ENCODE assay signal across 8 cellular contexts in the genomic region with DNA sequence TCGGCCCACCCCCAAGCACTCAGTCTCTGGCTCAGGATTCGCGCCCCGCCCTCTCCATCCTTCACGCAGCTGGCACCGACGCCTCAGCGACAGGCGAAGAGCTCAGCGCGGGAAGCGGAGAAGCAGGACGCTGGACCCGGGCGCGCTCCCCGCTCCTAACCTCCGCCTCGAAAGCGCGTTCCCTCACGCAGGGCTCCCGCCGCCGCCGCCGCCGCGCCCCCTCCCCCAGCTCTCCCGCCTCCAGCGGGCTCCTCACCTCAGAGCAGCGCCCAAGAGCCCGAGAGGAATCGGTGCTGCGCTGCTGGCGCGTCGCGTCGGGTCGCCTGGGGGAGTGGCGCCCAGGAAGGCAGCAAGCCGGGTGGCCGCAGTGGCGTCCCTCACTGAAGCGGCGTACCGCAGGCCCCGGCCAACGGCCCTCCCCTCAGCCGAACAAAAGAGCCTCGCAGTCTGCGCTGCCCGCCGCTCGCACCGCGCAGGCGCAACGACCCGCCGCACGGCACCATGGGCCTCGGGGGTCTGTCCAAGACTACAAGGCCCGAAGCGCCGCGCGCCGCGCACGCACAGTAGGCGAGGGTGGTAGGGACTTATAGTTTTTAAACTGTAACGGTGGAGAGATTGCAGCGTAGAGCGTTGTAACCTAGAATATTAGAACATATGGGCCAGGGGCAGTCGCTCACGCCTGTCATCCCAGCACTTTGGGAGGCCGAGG. TPM values are rescaled to one million over a fixed set of nuclear protein-coding genes. Genes with fewer than 3 reads are reported as not detected.
DNase-seq lines count a peak whose midpoint lies in the region; ATAC-seq and TF ChIP-seq lines count a peak whose summit lies in the region.

Gene CBX1 (minus strand): TSS at position 467 of the 709 bp plus-strand sequence. CDS start 24,474 bp downstream, outside the sequence.

- peaks cover 2% of the 10 kb centered on the region; the same call in 1 of the 2 replicates for H3K4me1 ChIP-seq in IMR-90 (ENCODE audit: control insufficient read depth, insufficient read depth, low read length)
- H3K4me1 ChIP-seq in OCI-LY7 (ENCODE audit: insufficient read depth, low read length, poor library complexity, severe bottlenecking) = peaks cover 29% of the 10 kb centered on the region

- peaks cover 33% of the 10 kb centered on the region for H4K20me1 ChIP-seq in IMR-90 (ENCODE audit: insufficient read depth, low read length)
- H4K20me1 ChIP-seq in OCI-LY7 (ENCODE audit: insufficient read depth, low read length) = no peaks in the 10 kb centered on the region

- H3K79me1 ChIP-seq in IMR-90 (ENCODE audit: low read depth in 1 of 2, low read length in 2 of 2) = peaks cover 0 to 21% of the 10 kb centered on the region in 2 experiments; a peak in 2 of 4 replicates

- H3K9me1 ChIP-seq in IMR-90 (ENCODE audit: insufficient read depth, low read length) = no peaks in the 10 kb centered on the region

- peaks cover 46% of the 10 kb centered on the region for H3K79me2 ChIP-seq in OCI-LY7 (ENCODE audit: insufficient read depth, low read depth, low read length)

- peak within 1 kb of the TSS; percentile 78 for H3K9ac ChIP-seq in IMR-90 (ENCODE audit: low read depth, low read length)

- POLR2A ChIA-PET in IMR-90 (lab: Charles Lee; ENCODE audit: unreplicated experiment) (interaction anchor here (0.6 kb wide), 1 partner anchor 71 kb away, joined by 5 read pairs; no protein-coding TSS in a partner anchor), OCI-LY7 (lab: Charles Lee) (interaction anchor here (1.2 to 1.8 kb wide), 3 partner anchors 11 to 18 kb away, joined by 3 to 7 read pairs (median 5); no protein-coding TSS in a partner anchor)

- H3K18ac ChIP-seq in IMR-90 (ENCODE audit: low read depth, low read length) = peak within 1 kb of the TSS; percentile 53; the same call in 1 of the 2 replicates

- ATAC-seq in GM21528 (IDR thresholded peaks at IDR 0.05; ENCODE audit: low FRiP score, unreplicated experiment) (peak; percentile 83), IMR-90 (ENCODE audit: low read depth) (peak; percentile 96)

- H3K56ac ChIP-seq in IMR-90 (ENCODE audit: extremely low read depth, insufficient read depth, low read length) = peak within 1 kb of the TSS; percentile 82

- WGBS in IMR-90 (ENCODE audit: extremely low coverage in 2 of 2, insufficient read length in 1 of 2), 2 experiments = 0% methylated on average over 9 of the region's 79 CpGs; no CpG with 5 or more reads in 1 of the 2 experiments

- peak within 1 kb of the TSS; percentile 92 for H2AK9ac ChIP-seq in IMR-90 (replicated peaks; ENCODE audit: low read depth, low read length, poor library complexity)

- peak within 1 kb of the TSS; percentile 83 for H2BK5ac ChIP-seq in IMR-90 (ENCODE audit: low read depth, low read length, poor library complexity, severe bottlenecking)

- CTCF ChIA-PET in IMR-90 (lab: Yijun Ruan, JAX) = interaction anchor here (1.0 kb wide), 1 partner anchor 154 kb away, joined by 3 read pairs; no protein-coding TSS in a partner anchor
- CTCF ChIA-PET in OCI-LY7 (lab: Charles Lee; ENCODE audit: unreplicated experiment) = no interaction called here

- H3K4me2 ChIP-seq in IMR-90 (ENCODE audit: low read depth, low read length) (peak within 1 kb of the TSS; percentile 65), OCI-LY7 (ENCODE audit: low read length) (peak within 1 kb of the TSS; percentile 84)

- H3K36me3 ChIP-seq in IMR-90 (ENCODE audit: control insufficient read depth, insufficient read depth, low read length) (peaks cover 1% of the 10 kb centered on the region; the same call in 1 of the 2 replicates), OCI-LY7 (ENCODE audit: insufficient read depth, low read length) (peaks cover 22% of the 10 kb centered on the region)

- peak within 1 kb of the TSS; percentile 89 for H3K4ac ChIP-seq in IMR-90 (ENCODE audit: low read depth, low read length)

- no peak for TF ChIP-seq RAD21 in IMR-90 (IDR thresholded peaks at IDR 0.05; ENCODE audit: low read length)

- H2BK120ac ChIP-seq in IMR-90 (ENCODE audit: low read depth, low read length) = peak within 1 kb of the TSS; percentile 47

- H4K8ac ChIP-seq in IMR-90 (ENCODE audit: low read depth in 2 of 2, low read length in 2 of 2) = peak within 1 kb of the TSS; percentile 76 to 90

- H2AFZ ChIP-seq in IMR-90 (replicated peaks; ENCODE audit: low read length, poor library complexity) (peak within 1 kb of the TSS; percentile 95), OCI-LY7 (ENCODE audit: low read length) (peak within 1 kb of the TSS; percentile 87)

- dilution Hi-C loops in IMR-90 (cut with HindIII; ENCODE audit: low sequenced_read_pairs, unreplicated experiment) = no loop called here

- DNase-seq in DMS 273 treated with DMSO at 0.1 percent for 48 hours (lab: John Stamatoyannopoulos, UW) (peak; percentile 89), IMR-90 (peak; percentile 94), OCI-LY7 (ENCODE audit: low spot score) (peak; percentile 97), activated T-cell treated with anti-CD3 and anti-CD28 coated beads for 1 hour (ENCODE audit: low read depth) (peak; percentile 90), epidermal melanocyte (ENCODE audit: insufficient read length, low spot score) (peak; percentile 71), middle frontal gyrus (ENCODE audit: extremely low spot score, low spot score) (peak; percentile 90)
- peak; percentile 81 to 88 for DNase-seq in stimulated activated CD8-positive, alpha-beta memory T cell treated with anti-CD3 and anti-CD28 coated beads, Interleukin-2, amount 100 ng/mL, for 1 hour (ENCODE audit: low read depth in 2 of 2)

- TF ChIP-seq CTCF in IMR-90 (conservative IDR thresholded peaks at IDR 0.05; ENCODE audit: low read depth, low read length) = no peak
- no peak for TF ChIP-seq CTCF in OCI-LY7 (conservative IDR thresholded peaks at IDR 0.05; ENCODE audit: low read length)

- in situ Hi-C loops in IMR-90 (cut with MboI; ENCODE audit: low sequenced_read_pairs) = no loop called here

- peak within 1 kb of the TSS; percentile 69 for H4K5ac ChIP-seq in IMR-90 (ENCODE audit: low read depth, low read length)

- H2AK5ac ChIP-seq in IMR-90 (ENCODE audit: low read depth, low read length) = peak within 1 kb of the TSS; percentile 79

- no peaks in the 10 kb centered on the region for H3K27me3 ChIP-seq in IMR-90 (ENCODE audit: control insufficient read depth, insufficient read depth, low read length)

- intact Hi-C loops in IMR-90 (cut with micrococcal nuclease) (loop anchor here (2.0 kb wide), 1 partner anchor 76 kb away; no protein-coding TSS in a partner anchor), OCI-LY7 (cut with micrococcal nuclease; ENCODE audit: unreplicated experiment) (loop anchor here (2.0 kb wide), 1 partner anchor 76 kb away; no protein-coding TSS in a partner anchor)

- H3K27ac ChIP-seq in IMR-90 (ENCODE audit: insufficient read depth, low read length) = peak within 1 kb of the TSS; percentile 88
- peak within 1 kb of the TSS; percentile 70 for H3K27ac ChIP-seq in OCI-LY7 (ENCODE audit: low read depth, low read length, poor library complexity, severe bottlenecking)

- peak within 1 kb of the TSS; percentile 80 for H4K91ac ChIP-seq in IMR-90 (ENCODE audit: insufficient read depth, low read depth, low read length)

- H3K4me3 ChIP-seq in IMR-90 (ENCODE audit: insufficient read depth, low read depth, low read length) (peak within 1 kb of the TSS; percentile 90), OCI-LY7 (ENCODE audit: low read depth, low read length, poor library complexity, severe bottlenecking) (peak within 1 kb of the TSS; percentile 75)

- no peak within 1 kb of the TSS for H2BK20ac ChIP-seq in IMR-90 (ENCODE audit: low read depth, low read length)

- no peak for TF ChIP-seq POLR2A in IMR-90 (IDR thresholded peaks at IDR 0.05; ENCODE audit: low read depth, low read length)

- peak within 1 kb of the TSS; percentile 94 for H3K14ac ChIP-seq in IMR-90 (replicated peaks; ENCODE audit: low read depth, low read length)

- H3K23ac ChIP-seq in IMR-90 (ENCODE audit: low read depth, low read length) = peak within 1 kb of the TSS; percentile 86

- BruUV-seq in IMR-90 (replicated peaks; lab: Mats Ljungman, UMichigan) (no TSS peak), OCI-LY7 (replicated peaks; lab: Mats Ljungman, UMichigan) (no TSS peak)

- no peaks in the 10 kb centered on the region for H3K9me3 ChIP-seq in IMR-90 (ENCODE audit: control insufficient read depth, insufficient read depth, low read length)
- peaks cover 8% of the 10 kb centered on the region; the same call in 1 of the 2 replicates for H3K9me3 ChIP-seq in OCI-LY7 (ENCODE audit: low read length)

- H3K9me2 ChIP-seq in OCI-LY7 (ENCODE audit: insufficient read depth, low read length) = no peaks in the 10 kb centered on the region

- H2BK15ac ChIP-seq in IMR-90 (ENCODE audit: low read depth, low read length) = peak within 1 kb of the TSS; percentile 14; the same call in 1 of the 3 replicates

TF ChIP-seq in IMR-90, 13 proteins besides CTCF, POLR2A, EP300 and RAD21:
- TF ChIP-seq MXI1 (IDR thresholded peaks at IDR 0.05; ENCODE audit: borderline replicate concordance, low read depth, low read length) = peak; percentile 9; the same call in 1 of the 2 replicates
- no peak for TF ChIP-seq MAFK (IDR thresholded peaks at IDR 0.05; ENCODE audit: low read depth, low read length)
- TF ChIP-seq USF2 (IDR thresholded peaks at IDR 0.05; ENCODE audit: low read depth, low read length) = 0 out of 2 replicates have a peak, but pooled peaks have one; percentile 4
- TF ChIP-seq SMC3 (IDR thresholded peaks at IDR 0.05; ENCODE audit: low read depth, low read length) = no peak

RNA-seq across cellular contexts. Expression of gene CBX1, which starts in this region (rescaled TPM):
- total RNA-seq in IMR-90 (2012; rRNA removed) = 35.0 and 52.2 TPM in 2 replicates
- polyA plus RNA-seq in IMR-90 (2012; rRNA removed) = 42.9 and 54.9 TPM in 2 replicates
- 12.5 and 21.0 TPM in 2 replicates for polyA plus RNA-seq in IMR-90 (2012; cell fraction: cytosol; rRNA removed)
- 3.3 and 19.8 TPM in 2 replicates for polyA plus RNA-seq in IMR-90 (2012; cell fraction: nucleus; rRNA removed; ENCODE audit: low replicate concordance)
- total RNA-seq in OCI-LY7 (2014; rRNA removed; shearing (Covaris generic)) = 59.7 and 64.5 TPM in 2 replicates
- total RNA-seq in OCI-LY7 (2022) = 68.2 and 70.4 TPM in 2 replicates

Comparison
In these comparisons a context has a peak if more than half of its experiments do, and no peak if none do; other contexts are left out.
1. Peak in every context shown above with its lines: DNase-seq, ATAC-seq, H3K4me3 ChIP-seq and H3K27ac ChIP-seq.